In genomic region chr17:78289802-78290363, GRCh38 we compare ENCODE assay signal across 8 cellular contexts. TPM values are rescaled to one million over a fixed set of nuclear protein-coding genes. Genes with fewer than 3 reads are reported as not detected.
DNase-seq lines count a peak whose midpoint lies in the region; ATAC-seq and TF ChIP-seq lines count a peak whose summit lies in the region.

No MANE protein-coding gene starts in this region.

- no peak overlapping the region for H3K4me3 ChIP-seq in SK-N-SH (ENCODE audit: low read depth in 2 of 2, low read length in 1 of 2)
- H3K4me3 ChIP-seq in upper lobe of left lung: no peak overlapping the region

- POLR2A ChIA-PET in SK-N-SH (lab: Yijun Ruan, JAX): no interaction called here

- no peaks in the 10 kb centered on the region for H3K36me3 ChIP-seq in SK-N-SH (replicated peaks in 1 of 2; ENCODE audit: control insufficient read depth in 1 of 2, insufficient read depth in 2 of 2, low read length in 1 of 2)
- H3K36me3 ChIP-seq in upper lobe of left lung: no peaks in the 10 kb centered on the region

- H3K4me2 ChIP-seq in SK-N-SH: no peak overlapping the region

- WGBS in SK-N-SH (ENCODE audit: low lambda C conversion rate): 28% methylated on average over 15 of the region's 15 CpGs
- 28 to 39% methylated on average over 10 to 15 of the region's 15 CpGs for WGBS in upper lobe of left lung, 2 donors

- no peaks in the 10 kb centered on the region for H4K20me1 ChIP-seq in SK-N-SH (ENCODE audit: insufficient read depth)

- H3K9me3 ChIP-seq in SK-N-SH (no peaks in the 10 kb centered on the region), upper lobe of left lung (no peaks in the 10 kb centered on the region)

- CTCF ChIA-PET in SK-N-SH (lab: Yijun Ruan, JAX): interaction anchor here (1.0 to 7.3 kb wide), 31 partner anchors 8 to 135 kb away, joined by 3 to 64 read pairs (median 5); partner anchors contain the start of genes AFMID, SOCS3 and TK1
- CTCF ChIA-PET in activated naive CD4-positive, alpha-beta T cell treated with anti-CD3 and anti-CD28 coated beads for 36 hours (lab: Charles Lee): interaction anchor here (0.7 to 4.8 kb wide), 9 partner anchors 14 to 134 kb away, joined by 3 to 36 read pairs (median 4); no protein-coding TSS in a partner anchor

- no peak overlapping the region for H2AFZ ChIP-seq in SK-N-SH (ENCODE audit: low read depth)

- no peaks in the 10 kb centered on the region for H3K9me2 ChIP-seq in SK-N-SH

- TF ChIP-seq EP300 in SK-N-SH (IDR thresholded peaks at IDR 0.05; ENCODE audit: borderline replicate concordance in 1 of 2, low read depth in 1 of 2, low read length in 1 of 2) (no peak), upper lobe of left lung (IDR thresholded peaks at IDR 0.05) (no peak)

- H3K4me1 ChIP-seq in SK-N-SH (ENCODE audit: control insufficient read depth in 1 of 2, insufficient read depth in 2 of 2, low read depth in 1 of 2, low read length in 1 of 2) (peaks cover 0 to 7% of the 10 kb centered on the region in 2 experiments; a peak in 1 of 4 replicates), upper lobe of left lung (peaks cover 4 to 10% (median 8%) of the 10 kb centered on the region in 4 donors)

- peaks cover 2% of the 10 kb centered on the region for H3K4me1 Mint-ChIP-seq in activated naive CD4-positive, alpha-beta T cell treated with anti-CD3 and anti-CD28 coated beads for 36 hours (ENCODE audit: low read depth)
- H3K4me1 Mint-ChIP-seq in glutamatergic neuron (ENCODE audit: low read depth, unreplicated experiment): peaks cover 3% of the 10 kb centered on the region

- no peak overlapping the region for H3K27ac Mint-ChIP-seq in activated naive CD4-positive, alpha-beta T cell treated with anti-CD3 and anti-CD28 coated beads for 36 hours
- H3K27ac Mint-ChIP-seq in glutamatergic neuron (ENCODE audit: unreplicated experiment): no peak overlapping the region

- no peak overlapping the region for H3K9ac ChIP-seq in SK-N-SH

- DNase-seq in GM04503 (ENCODE audit: low read depth) (peak; percentile 52), NCI-H1105 treated with DMSO at 0.1 percent for 48 hours (lab: John Stamatoyannopoulos, UW) (peak; percentile 23), SK-N-SH (peak; percentile 89), glutamatergic neuron (peak; percentile 71), pons (ENCODE audit: low spot score) (peak; percentile 82), upper lobe of left lung (peak in 1 of 2 donors; percentile 90)
- DNase-seq in activated naive CD4-positive, alpha-beta T cell treated with anti-CD3 and anti-CD28 coated beads for 36 hours: peak; percentile 89

- H3K9me3 Mint-ChIP-seq in activated naive CD4-positive, alpha-beta T cell treated with anti-CD3 and anti-CD28 coated beads for 36 hours: no peaks in the 10 kb centered on the region
- H3K9me3 Mint-ChIP-seq in glutamatergic neuron (ENCODE audit: unreplicated experiment): no peaks in the 10 kb centered on the region

- intact Hi-C loops in activated naive CD4-positive, alpha-beta T cell treated with anti-CD3 and anti-CD28 coated beads for 36 hours (cut with micrococcal nuclease): loop anchor here (1.0 to 2.0 kb wide), 5 partner anchors 25 to 132 kb away; partner anchors contain the start of gene SOCS3

- peak; percentile 94 to 95 for ATAC-seq in upper lobe of left lung (ENCODE audit: low FRiP score in 2 of 2)
- ATAC-seq in GM21447 (IDR thresholded peaks at IDR 0.05; ENCODE audit: unreplicated experiment): no peak

- H3K36me3 Mint-ChIP-seq in activated naive CD4-positive, alpha-beta T cell treated with anti-CD3 and anti-CD28 coated beads for 36 hours (ENCODE audit: low read depth): no peaks in the 10 kb centered on the region
- H3K36me3 Mint-ChIP-seq in glutamatergic neuron (ENCODE audit: unreplicated experiment): no peaks in the 10 kb centered on the region

- H3F3A ChIP-seq in SK-N-SH (replicated peaks; ENCODE audit: insufficient read depth): no peaks in the 10 kb centered on the region

- no peak for TF ChIP-seq POLR2A in upper lobe of left lung (IDR thresholded peaks at IDR 0.05)

- TF ChIP-seq RAD21 in SK-N-SH (IDR thresholded peaks at IDR 0.05; ENCODE audit: low read length): peak; percentile 96

- no peak overlapping the region for H3K27ac ChIP-seq in SK-N-SH (ENCODE audit: low read depth in 2 of 2, low read length in 1 of 2)
- H3K27ac ChIP-seq in upper lobe of left lung: no peak overlapping the region

- H3K79me2 ChIP-seq in SK-N-SH (ENCODE audit: insufficient read depth): no peaks in the 10 kb centered on the region

- H3K27me3 ChIP-seq in SK-N-SH (ENCODE audit: insufficient read depth): no peaks in the 10 kb centered on the region
- no peaks in the 10 kb centered on the region for H3K27me3 ChIP-seq in upper lobe of left lung

- no peak overlapping the region for H3K4me3 Mint-ChIP-seq in activated naive CD4-positive, alpha-beta T cell treated with anti-CD3 and anti-CD28 coated beads for 36 hours
- H3K4me3 Mint-ChIP-seq in glutamatergic neuron (ENCODE audit: unreplicated experiment): no peak overlapping the region

- H3K27me3 Mint-ChIP-seq in activated naive CD4-positive, alpha-beta T cell treated with anti-CD3 and anti-CD28 coated beads for 36 hours (ENCODE audit: low read depth): no peaks in the 10 kb centered on the region
- H3K27me3 Mint-ChIP-seq in glutamatergic neuron (ENCODE audit: unreplicated experiment): peaks cover 1% of the 10 kb centered on the region

- TF ChIP-seq CTCF in SK-N-SH (IDR thresholded peaks at IDR 0.05) (peak; percentile 98), glutamatergic neuron (IDR thresholded peaks at IDR 0.05; ENCODE audit: partially characterized antibody, unreplicated experiment) (peak; percentile 55), upper lobe of left lung (IDR thresholded peaks at IDR 0.05) (peak; percentile 69 to 92 (median 86))

TF ChIP-seq in SK-N-SH, 30 proteins besides CTCF, POLR2A, EP300 and RAD21 (continues in another document):
- TF ChIP-seq IRF3 (IDR thresholded peaks at IDR 0.05; ENCODE audit: low read depth, low read length) (no peak), SIN3A (IDR thresholded peaks at IDR 0.05; ENCODE audit: borderline replicate concordance, low read depth, low read length) (peak; percentile 53; the same call in 1 of the 2 replicates), ZBTB33 (IDR thresholded peaks at IDR 0.05; ENCODE audit: borderline replicate concordance, low read depth) (no peak), POLR2AphosphoS5 (IDR thresholded peaks at IDR 0.05; ENCODE audit: low read depth, low read length) (no peak; the same call in 1 of the 2 replicates), USF1 (IDR thresholded peaks at IDR 0.05; ENCODE audit: borderline replicate concordance, low read depth) (no peak), TCF12 (IDR thresholded peaks at IDR 0.05) (no peak), ELF1 (IDR thresholded peaks at IDR 0.05) (no peak), RFX5 (IDR thresholded peaks at IDR 0.05; ENCODE audit: low read length) (no peak), RCOR1 (IDR thresholded peaks at IDR 0.05; ENCODE audit: low read length) (no peak), MEF2A (IDR thresholded peaks at IDR 0.05; ENCODE audit: borderline replicate concordance, low read depth) (no peak), SMC3 (IDR thresholded peaks at IDR 0.05; ENCODE audit: low read depth, low read length) (peak; percentile 96), USF2 (IDR thresholded peaks at IDR 0.05; ENCODE audit: borderline replicate concordance, low read depth, low read length) (no peak)

RNA-seq across cellular contexts. Expression of gene TMEM235, which starts 58.5 kb away (rescaled TPM):
- polyA plus RNA-seq in SK-N-SH (2012; rRNA removed): not detected in 2 replicates
- polyA plus RNA-seq in SK-N-SH (2012; cell fraction: cytosol; rRNA removed): 0.04 TPM in 1 of 2 replicates, not detected in the other
- polyA plus RNA-seq in SK-N-SH (2012; cell fraction: nucleus; rRNA removed): not detected in 2 replicates
- total RNA-seq in activated naive CD4-positive, alpha-beta T cell treated with anti-CD3 and anti-CD28 coated beads for 36 hours: not detected
- not detected for total RNA-seq in glutamatergic neuron (ENCODE audit: unreplicated experiment)
- total RNA-seq in upper lobe of left lung: not detected
